ENCODE assay signal across 14 cellular contexts in genomic region chr4:164892018-164892417, GRCh38. TPM values are rescaled to one million over a fixed set of nuclear protein-coding genes. Genes with fewer than 3 reads are reported as not detected.
DNase-seq lines count a peak whose midpoint lies in the region; ATAC-seq and TF ChIP-seq lines count a peak whose summit lies in the region.
"Had no signal": no experiment of that assay in that cellular context is flagged by ENCODE, and none has a peak within 500 bp of the region (broad histone marks: within the 10 kb centered on the region; RNA-seq: fewer than 3 reads in every experiment).

No MANE protein-coding gene starts in this region.

- no peaks in the 10 kb centered on the region for H3K9me3 Mint-ChIP-seq in CD4-positive, alpha-beta T cell
- no peaks in the 10 kb centered on the region for H3K9me3 Mint-ChIP-seq in MCF 10A (ENCODE audit: unreplicated experiment)

- intact Hi-C loops in CD4-positive, alpha-beta T cell (cut with DNase I, micrococcal nuclease) = no loop called here
- intact Hi-C loops in MCF 10A (cut with micrococcal nuclease) = no loop called here

- no peak for TF ChIP-seq CTCF in CD4-positive, alpha-beta T cell (IDR thresholded peaks at IDR 0.05)
- TF ChIP-seq CTCF in MCF 10A (IDR thresholded peaks at IDR 0.05; ENCODE audit: unreplicated experiment) = no peak

- H3K4me3 Mint-ChIP-seq in CD4-positive, alpha-beta T cell = no peak overlapping the region
- H3K4me3 Mint-ChIP-seq in MCF 10A (ENCODE audit: unreplicated experiment) = no peak overlapping the region

- no peaks in the 10 kb centered on the region for H3K36me3 Mint-ChIP-seq in CD4-positive, alpha-beta T cell (ENCODE audit: low read depth)
- H3K36me3 Mint-ChIP-seq in MCF 10A (ENCODE audit: insufficient read depth, unreplicated experiment) = no peaks in the 10 kb centered on the region

- no peaks in the 10 kb centered on the region for H3K9me3 ChIP-seq in CD4-positive, alpha-beta T cell (ENCODE audit: control insufficient read depth, low read length)
- H3K9me3 ChIP-seq: MG63, tibial artery had no signal

- H3K27me3 ChIP-seq in CD4-positive, alpha-beta T cell (ENCODE audit: control insufficient read depth, insufficient read depth, low read length) = peaks cover 6% of the 10 kb centered on the region
- H3K27me3 ChIP-seq: MG63, tibial artery had no signal

- CTCF ChIA-PET in CD4-positive, alpha-beta T cell (lab: Charles Lee) = no interaction called here
- CTCF ChIA-PET in MCF 10A (lab: Yijun Ruan, JAX) = no interaction called here

- no peak for DNase-seq in CD4-positive, alpha-beta T cell
- DNase-seq in DMS153 (lab: John Stamatoyannopoulos, UW) (no peak), G401 (ENCODE audit: low spot score) (no peak), MCF 10A (ENCODE audit: unreplicated experiment) (no peak)
- DNase-seq: activated naive CD4-positive, alpha-beta T cell treated with anti-CD3 and anti-CD28 coated beads, Interleukin-2, amount 50 U/mL, for 16 hours; MG63; NCI-H69; tibial artery had no signal

- in situ Hi-C loops in G401 (cut with HindIII; ENCODE audit: low sequenced_read_pairs) = no loop called here

- peak; percentile 86 for ATAC-seq in GM18511 (IDR thresholded peaks at IDR 0.05; ENCODE audit: unreplicated experiment)
- peak; percentile 88 for ATAC-seq in GM21423 (IDR thresholded peaks at IDR 0.05; ENCODE audit: unreplicated experiment)
- peak; percentile 56 for ATAC-seq in HG02970 (IDR thresholded peaks at IDR 0.05; ENCODE audit: low FRiP score, unreplicated experiment)
- ATAC-seq in HG03575 (IDR thresholded peaks at IDR 0.05; ENCODE audit: extremely low read depth, insufficient number of reproducible peaks, low FRiP score, unreplicated experiment) = peak; percentile 82
- no peak for ATAC-seq in CD4-positive, alpha-beta T cell (ENCODE audit: poor library complexity)
- ATAC-seq: HCT116 had no signal

- H3K27ac Mint-ChIP-seq in CD4-positive, alpha-beta T cell = no peak overlapping the region
- no peak overlapping the region for H3K27ac Mint-ChIP-seq in MCF 10A (ENCODE audit: low read depth, unreplicated experiment)

- no TSS peak for BruUV-seq in MCF 10A (replicated peaks; lab: Mats Ljungman, UMichigan)

- H3K27ac ChIP-seq in CD4-positive, alpha-beta T cell (ENCODE audit: low read depth, low read length) = no peak overlapping the region
- H3K27ac ChIP-seq: tibial artery had no signal

- POLR2A ChIA-PET in CD4-positive, alpha-beta T cell (lab: Charles Lee) = no interaction called here
- POLR2A ChIA-PET in MCF 10A (lab: Yijun Ruan, JAX) = no interaction called here

- no peaks in the 10 kb centered on the region for H3K4me1 Mint-ChIP-seq in CD4-positive, alpha-beta T cell (ENCODE audit: low read depth)
- H3K4me1 Mint-ChIP-seq in MCF 10A (ENCODE audit: insufficient read depth, unreplicated experiment) = no peaks in the 10 kb centered on the region

- peaks cover 28% of the 10 kb centered on the region for H3K27me3 Mint-ChIP-seq in CD4-positive, alpha-beta T cell
- H3K27me3 Mint-ChIP-seq in MCF 10A (ENCODE audit: insufficient read depth, unreplicated experiment) = no peaks in the 10 kb centered on the region

RNA-seq across cellular contexts. Expression of gene APELA, which starts 15.0 kb away (rescaled TPM):
- not detected for total RNA-seq in CD4-positive, alpha-beta T cell
- not detected in 2 replicates for total RNA-seq in G401 (2014; rRNA removed; shearing (Covaris generic))
- not detected in 2 replicates for total RNA-seq in MCF 10A (2022)
- total RNA-seq: SK-MEL-5 had no signal
